Comparison of ENCODE assay signal across 8 cellular contexts in the genomic region with DNA sequence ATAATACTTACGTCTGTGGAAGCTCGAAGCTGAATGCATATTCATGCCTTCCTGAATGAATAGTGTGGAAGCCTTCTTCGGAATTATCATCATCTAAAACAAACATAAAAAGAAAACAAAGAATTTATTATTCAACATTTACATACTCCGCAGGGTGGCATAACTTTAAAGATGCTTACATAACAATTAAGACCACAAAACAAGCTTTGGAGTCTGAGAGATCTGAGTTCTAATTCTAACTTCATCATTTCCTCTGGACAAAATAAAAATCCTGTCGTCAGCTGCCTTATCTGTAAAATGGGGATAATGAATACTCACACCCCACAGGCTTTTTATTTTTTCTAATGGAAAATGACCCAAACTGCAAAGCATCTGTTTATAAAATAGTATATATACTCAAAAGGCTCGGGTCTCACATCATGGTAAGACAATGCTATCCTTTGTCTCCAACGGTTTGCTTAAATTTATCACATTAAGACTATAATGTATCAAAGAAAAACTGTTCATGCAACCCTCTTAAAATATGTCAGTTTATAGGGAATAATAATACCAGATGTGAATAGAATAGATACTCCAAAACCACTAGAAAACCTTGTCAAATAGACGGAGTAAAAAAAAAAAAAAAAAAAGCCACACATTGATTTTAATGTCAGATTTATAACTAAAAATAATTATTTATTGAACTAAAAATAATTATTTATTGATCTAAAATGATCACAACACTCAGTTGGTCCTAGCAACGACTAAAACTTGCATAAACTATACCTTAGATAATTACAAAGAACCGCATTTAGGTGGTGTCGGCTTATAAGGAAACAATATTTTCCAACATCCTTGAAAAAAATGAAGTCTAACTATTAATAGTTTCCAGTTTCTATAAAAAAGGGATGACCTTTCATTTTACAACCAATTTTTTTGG. TPM values are rescaled to one million over a fixed set of nuclear protein-coding genes. Genes with fewer than 3 reads are reported as not detected.
DNase-seq lines count a peak whose midpoint lies in the region; FAIRE-seq and TF ChIP-seq lines count a peak whose summit lies in the region.

No MANE protein-coding gene starts in this region.

- H3K4me1 ChIP-seq in NT2/D1 (ENCODE audit: insufficient read depth, insufficient read length) = no peaks in the 10 kb centered on the region
- H3K4me1 ChIP-seq in endocrine pancreas (ENCODE audit: control insufficient read depth, insufficient read depth, low read length) = peaks cover 28% of the 10 kb centered on the region
- no peaks in the 10 kb centered on the region for H3K4me1 ChIP-seq in ovary (ENCODE audit: insufficient read depth)

- no peak for FAIRE-seq in GM12892 (lab: Jason Lieb, UNC)

- H3K9ac ChIP-seq in NT2/D1 (ENCODE audit: insufficient read length, low read depth) (peak overlapping the region; percentile 79), endocrine pancreas (ENCODE audit: control insufficient read depth, insufficient read depth, low read length) (no peak overlapping the region)

- intact Hi-C loops in ovary (cut with DNase I) = no loop called here

- TF ChIP-seq EP300 in ovary (IDR thresholded peaks at IDR 0.05) = no peak

- TF ChIP-seq CTCF in GM12864 (IDR thresholded peaks at IDR 0.05; ENCODE audit: low read depth, low read length, missing control alignments) (no peak), ovary (IDR thresholded peaks at IDR 0.05) (no peak), GM13976 (IDR thresholded peaks at IDR 0.05; ENCODE audit: borderline replicate concordance, control extremely low read depth, extremely low read depth, insufficient read depth, missing control alignments) (no peak)

- in situ Hi-C loops in GM13976 (cut with MboI; ENCODE audit: low sequenced_read_pairs, unreplicated experiment) = loop anchor here (25.0 kb wide), 1 partner anchor 517 kb away; no protein-coding TSS in a partner anchor

- H3K27me3 ChIP-seq in NT2/D1 (ENCODE audit: insufficient read depth, insufficient read length) = no peaks in the 10 kb centered on the region
- H3K27me3 ChIP-seq in endocrine pancreas (ENCODE audit: control insufficient read depth, insufficient read depth, low read length) = no peaks in the 10 kb centered on the region
- H3K27me3 ChIP-seq in ovary = no peaks in the 10 kb centered on the region

- H3K27ac ChIP-seq in ovary = peak overlapping the region; percentile 89 to 98

- H3K9me3 ChIP-seq in NT2/D1 (ENCODE audit: insufficient read depth, low read length) (no peaks in the 10 kb centered on the region), endocrine pancreas (ENCODE audit: control insufficient read depth, low read length) (no peaks in the 10 kb centered on the region), ovary (no peaks in the 10 kb centered on the region)

- H3K36me3 ChIP-seq in NT2/D1 (ENCODE audit: insufficient read depth, insufficient read length, low read length) (peaks cover 37% of the 10 kb centered on the region), endocrine pancreas (ENCODE audit: control insufficient read depth, insufficient read depth, low read length) (no peaks in the 10 kb centered on the region), ovary (no peaks in the 10 kb centered on the region)

- DNase-seq in GM12864 (ENCODE audit: low read depth) = no peak
- DNase-seq in NT2/D1 (ENCODE audit: low read depth, low spot score) = no peak
- DNase-seq in ovary = no peak
- no peak for DNase-seq in stimulated activated naive CD4-positive, alpha-beta T cell treated with Interleukin-2 at 50 U/mL for 16 hours (lab: John Stamatoyannopoulos, UW)
- DNase-seq in GM12892 (ENCODE audit: insufficient read length) = no peak
- DNase-seq in GM13976 (ENCODE audit: low spot score) = no peak
- no peak for DNase-seq in D341Med (ENCODE audit: low spot score)

- WGBS in ovary, 3 donors = 17 to 20% (median 20%) methylated on average over 11 of the region's 11 CpGs

- TF ChIP-seq POLR2A in ovary (IDR thresholded peaks at IDR 0.05) (no peak), GM12892 (IDR thresholded peaks at IDR 0.05; ENCODE audit: low read depth, low read length) (no peak)

- H3K4me3 ChIP-seq in GM12864 (ENCODE audit: low read depth, low read length) (peak overlapping the region; percentile 83), NT2/D1 (ENCODE audit: insufficient read length, low read depth) (no peak overlapping the region), endocrine pancreas (ENCODE audit: control insufficient read depth, insufficient read depth, low read length) (peak overlapping the region; percentile 98), ovary (peak overlapping the region; percentile 62)

RNA-seq across cellular contexts. Expression of a gene that starts 4.2 kb away (rescaled TPM):
- total RNA-seq in ovary = 100 to 1,000 TPM in 5 of 7 donors, 10 to 100 TPM in 2; 47.4 to 176 (median 107) TPM
- 10 to 100 TPM; 30.2 to 49.9 TPM for polyA plus RNA-seq in ovary
- polyA plus RNA-seq in GM12892 (2012; ENCODE audit: missing spikeins) = 27.5 TPM
